ENCODE assay signal across 8 cellular contexts in the genomic region with DNA sequence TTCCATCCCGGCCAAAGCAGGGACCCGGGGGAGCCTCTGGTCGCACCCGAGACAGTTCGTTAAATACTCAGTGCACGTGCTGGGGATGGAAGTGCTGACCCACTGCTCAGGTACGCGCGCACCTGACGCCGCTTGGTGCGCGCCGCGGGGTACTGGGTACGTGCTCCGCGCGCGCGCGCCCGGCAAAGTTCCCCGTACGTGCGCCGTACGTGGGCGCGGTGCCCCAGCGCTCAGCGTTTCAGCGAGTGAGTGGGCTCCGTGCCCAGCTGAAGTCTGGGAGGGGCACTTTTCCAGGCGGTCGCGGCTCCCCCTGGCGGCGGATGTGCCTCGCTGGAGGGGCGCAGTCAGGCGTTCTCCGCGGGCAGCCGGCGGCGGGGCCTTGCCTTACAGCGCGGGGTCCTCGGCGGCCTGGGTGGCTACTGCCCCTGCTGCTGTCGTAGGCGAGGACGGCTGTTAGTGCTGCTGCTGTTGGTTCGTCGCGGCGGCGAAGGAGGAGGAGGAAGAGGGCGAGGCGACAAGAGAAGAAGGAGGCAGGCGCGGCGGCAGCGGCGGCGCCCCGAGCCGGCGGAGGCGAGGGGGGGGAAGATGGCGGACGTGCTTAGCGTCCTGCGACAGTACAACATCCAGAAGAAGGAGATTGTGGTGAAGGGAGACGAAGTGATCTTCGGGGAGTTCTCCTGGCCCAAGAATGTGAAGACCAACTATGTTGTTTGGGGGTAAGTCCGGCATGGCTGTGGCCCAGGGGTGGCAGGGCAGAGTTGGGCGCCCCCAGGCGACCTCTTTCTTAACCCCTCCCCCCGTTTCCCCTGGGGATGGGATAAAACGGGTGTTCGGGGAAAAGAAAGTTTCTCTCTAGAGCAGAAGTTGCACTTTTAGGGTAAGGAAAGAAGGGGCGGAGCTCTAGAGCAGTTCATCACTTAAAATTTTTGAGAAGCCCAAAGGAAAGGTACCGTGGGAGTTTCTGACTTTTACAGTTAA. TPM values are rescaled to one million over a fixed set of nuclear protein-coding genes. Genes with fewer than 3 reads are reported as not detected.
DNase-seq lines count a peak whose midpoint lies in the region; ATAC-seq and TF ChIP-seq lines count a peak whose summit lies in the region.

Gene CDC73, plus strand, starts transcription at position 416 of the 978 bp plus-strand sequence. Its CDS starts 170 bp downstream, at position 586.

- peak within 1 kb of the TSS; percentile 81 for H3K4me3 ChIP-seq in LNCaP clone FGC (ENCODE audit: low read depth, low read length)
- peak within 1 kb of the TSS; percentile 82 for H3K4me3 ChIP-seq in fibroblast of mammary gland (ENCODE audit: control insufficient read depth, low read depth, low read length)

- ATAC-seq in activated T-helper 17 cell treated with anti-CD3 and anti-CD28 coated beads, Interleukin-2, amount 50 U/mL, for 72 hours (replicated peaks): peak; percentile 92

- H3K27ac Mint-ChIP-seq in activated T-helper 17 cell treated with anti-CD3 and anti-CD28 coated beads, Interleukin-2, amount 50 U/mL, for 72 hours: peak within 1 kb of the TSS; percentile 90
- peak within 1 kb of the TSS; percentile 96 to 98 (median 98) for H3K27ac Mint-ChIP-seq in nephron
- H3K27ac Mint-ChIP-seq in stimulated activated naive CD8-positive, alpha-beta T cell treated with anti-CD3 and anti-CD28 coated beads, Interleukin-15, Interleukin-2, amounts not matched to agents 100 ng/mL and 50 ng/mL, for 24 hours: peak within 1 kb of the TSS; percentile 97

- no peaks in the 10 kb centered on the region for H3K9me3 Mint-ChIP-seq in activated T-helper 17 cell treated with anti-CD3 and anti-CD28 coated beads, Interleukin-2, amount 50 U/mL, for 72 hours
- H3K9me3 Mint-ChIP-seq in nephron: no peaks in the 10 kb centered on the region
- H3K9me3 Mint-ChIP-seq in stimulated activated naive CD8-positive, alpha-beta T cell treated with anti-CD3 and anti-CD28 coated beads, Interleukin-15, Interleukin-2, amounts not matched to agents 100 ng/mL and 50 ng/mL, for 24 hours: no peaks in the 10 kb centered on the region

- TF ChIP-seq CTCF in LNCaP clone FGC (IDR thresholded peaks at IDR 0.05; ENCODE audit: control insufficient read depth, extremely low read depth, insufficient read depth) (peak; percentile 95), RWPE1 (conservative IDR thresholded peaks at IDR 0.05; ENCODE audit: low read depth) (peak; percentile 91), fibroblast of mammary gland (conservative IDR thresholded peaks at IDR 0.05; ENCODE audit: control insufficient read depth, insufficient read depth, low read depth, low read length) (peak; percentile 59), nephron (IDR thresholded peaks at IDR 0.05; ENCODE audit: unreplicated experiment in 3 of 3) (peak; percentile 97 to 100 (median 98))

- H3K4me3 Mint-ChIP-seq in activated T-helper 17 cell treated with anti-CD3 and anti-CD28 coated beads, Interleukin-2, amount 50 U/mL, for 72 hours: peak within 1 kb of the TSS; percentile 93
- peak within 1 kb of the TSS; percentile 96 to 97 (median 96) for H3K4me3 Mint-ChIP-seq in nephron
- H3K4me3 Mint-ChIP-seq in stimulated activated naive CD8-positive, alpha-beta T cell treated with anti-CD3 and anti-CD28 coated beads, Interleukin-15, Interleukin-2, amounts not matched to agents 100 ng/mL and 50 ng/mL, for 24 hours: peak within 1 kb of the TSS; percentile 95

- H3K4me1 Mint-ChIP-seq in activated T-helper 17 cell treated with anti-CD3 and anti-CD28 coated beads, Interleukin-2, amount 50 U/mL, for 72 hours: peaks cover 16% of the 10 kb centered on the region
- peaks cover 20% of the 10 kb centered on the region for H3K4me1 Mint-ChIP-seq in nephron
- H3K4me1 Mint-ChIP-seq in stimulated activated naive CD8-positive, alpha-beta T cell treated with anti-CD3 and anti-CD28 coated beads, Interleukin-15, Interleukin-2, amounts not matched to agents 100 ng/mL and 50 ng/mL, for 24 hours (ENCODE audit: low read depth): peaks cover 49% of the 10 kb centered on the region

- CTCF ChIA-PET in RWPE1 (lab: Yijun Ruan, JAX): interaction anchor here (0.6 to 2.1 kb wide), 12 partner anchors 10 to 1511 kb away, joined by 3 to 18 read pairs (median 4); partner anchors contain the start of gene GLRX2

- peaks cover 51% of the 10 kb centered on the region for H3K36me3 Mint-ChIP-seq in activated T-helper 17 cell treated with anti-CD3 and anti-CD28 coated beads, Interleukin-2, amount 50 U/mL, for 72 hours (ENCODE audit: low read depth)
- H3K36me3 Mint-ChIP-seq in nephron (ENCODE audit: low read depth): peaks cover 12% of the 10 kb centered on the region
- peaks cover 17% of the 10 kb centered on the region for H3K36me3 Mint-ChIP-seq in stimulated activated naive CD8-positive, alpha-beta T cell treated with anti-CD3 and anti-CD28 coated beads, Interleukin-15, Interleukin-2, amounts not matched to agents 100 ng/mL and 50 ng/mL, for 24 hours (ENCODE audit: low read depth)

- peak; percentile 94 for DNase-seq in ELR (ENCODE audit: low read depth)
- DNase-seq in H4 (ENCODE audit: low spot score): peak; percentile 96
- DNase-seq in LNCaP clone FGC (ENCODE audit: low read depth): peak; percentile 84
- DNase-seq in RWPE1 (ENCODE audit: low spot score): peak; percentile 95
- DNase-seq in fibroblast of mammary gland (ENCODE audit: low read depth): peak; percentile 93

- peak within 1 kb of the TSS; percentile 99 for H3K27ac ChIP-seq in RWPE1

- H3K27me3 Mint-ChIP-seq in activated T-helper 17 cell treated with anti-CD3 and anti-CD28 coated beads, Interleukin-2, amount 50 U/mL, for 72 hours: no peaks in the 10 kb centered on the region
- no peaks in the 10 kb centered on the region for H3K27me3 Mint-ChIP-seq in nephron (ENCODE audit: low read depth)
- no peaks in the 10 kb centered on the region for H3K27me3 Mint-ChIP-seq in stimulated activated naive CD8-positive, alpha-beta T cell treated with anti-CD3 and anti-CD28 coated beads, Interleukin-15, Interleukin-2, amounts not matched to agents 100 ng/mL and 50 ng/mL, for 24 hours

- POLR2A ChIA-PET in RWPE1 (lab: Yijun Ruan, JAX; ENCODE audit: low non-redundant PET): interaction anchor here (1.0 to 1.2 kb wide), 2 partner anchors 17 to 63 kb away, joined by 3 to 5 read pairs; partner anchors contain the start of genes GLRX2, RO60 and UCHL5

RNA-seq across cellular contexts. Expression of gene CDC73, which starts in this region (rescaled TPM):
- 11.3 and 16.6 TPM in 2 replicates for total RNA-seq in H4 (2014; rRNA removed; shearing (Covaris generic))
- total RNA-seq in activated T-helper 17 cell treated with anti-CD3 and anti-CD28 coated beads, Interleukin-2, amount 50 U/mL, for 72 hours: 10 to 100 TPM; 62.7 to 66.0 TPM

Comparison
In these comparisons a context has a peak if more than half of its experiments do, and no peak if none do; other contexts are left out.
1. Peak in every context shown above with its lines: DNase-seq, ATAC-seq, H3K4me3 ChIP-seq and H3K27ac ChIP-seq.